In genomic region chr6:145349950-145350510, GRCh38 we compare ENCODE assay signal across 13 cellular contexts.
DNase-seq lines count a peak whose midpoint lies in the region; ATAC-seq and TF ChIP-seq lines count a peak whose summit lies in the region.
"Had no signal": no experiment of that assay in that cellular context is flagged by ENCODE, and none has a peak within 500 bp of the region (broad histone marks: within the 10 kb centered on the region; RNA-seq: fewer than 3 reads in every experiment).

No MANE protein-coding gene starts in this region.

- H3K9me3 ChIP-seq in GM23248 (ENCODE audit: low read depth) (no peaks in the 10 kb centered on the region), right lobe of liver (no peaks in the 10 kb centered on the region), esophagus squamous epithelium (no peaks in the 10 kb centered on the region)

- no peaks in the 10 kb centered on the region for H3K79me2 ChIP-seq in GM23248 (ENCODE audit: insufficient read depth)

- H3K9me2 ChIP-seq in GM23248 (ENCODE audit: insufficient read depth): no peaks in the 10 kb centered on the region

- in situ Hi-C loops in GM13977 (cut with MboI; ENCODE audit: low pct_unique_long_range_greater_than_20kb, low sequenced_read_pairs, unreplicated experiment) (no loop called here), GM23248 (cut with MboI) (no loop called here)

- no peak overlapping the region for H3K4me2 ChIP-seq in GM23248 (ENCODE audit: unreplicated experiment)

- H3K27me3 ChIP-seq in GM23248 (replicated peaks; ENCODE audit: insufficient read depth) (no peaks in the 10 kb centered on the region), right lobe of liver (no peaks in the 10 kb centered on the region), esophagus squamous epithelium (no peaks in the 10 kb centered on the region)

- no peaks in the 10 kb centered on the region for H3K36me3 ChIP-seq in GM23248 (ENCODE audit: low read depth)
- no peaks in the 10 kb centered on the region for H3K36me3 ChIP-seq in right lobe of liver
- H3K36me3 ChIP-seq in esophagus squamous epithelium: no peaks in the 10 kb centered on the region

- TF ChIP-seq CTCF in GM13977 (IDR thresholded peaks at IDR 0.05; ENCODE audit: extremely low read depth, insufficient read depth, missing control alignments): no peak
- TF ChIP-seq CTCF in right lobe of liver (IDR thresholded peaks at IDR 0.05): no peak
- TF ChIP-seq CTCF in esophagus squamous epithelium (IDR thresholded peaks at IDR 0.05): no peak

- no peak overlapping the region for H3K4me3 ChIP-seq in GM23248
- H3K4me3 ChIP-seq in right lobe of liver: no peak overlapping the region
- H3K4me3 ChIP-seq in esophagus squamous epithelium: no peak overlapping the region

- no peaks in the 10 kb centered on the region for H4K20me1 ChIP-seq in GM23248 (ENCODE audit: insufficient read depth)

- intact Hi-C loops in right lobe of liver (cut with DNase I) (no loop called here), esophagus squamous epithelium (cut with DNase I) (no loop called here)

- no peaks in the 10 kb centered on the region for H3F3A ChIP-seq in GM23248 (ENCODE audit: insufficient read depth)

- no peaks in the 10 kb centered on the region for H3K4me1 ChIP-seq in GM23248 (ENCODE audit: insufficient read depth)
- H3K4me1 ChIP-seq in right lobe of liver: no peaks in the 10 kb centered on the region
- H3K4me1 ChIP-seq in esophagus squamous epithelium: no peaks in the 10 kb centered on the region

- H3K9ac ChIP-seq in GM23248: no peak overlapping the region

- TF ChIP-seq POLR2A in right lobe of liver (IDR thresholded peaks at IDR 0.05): no peak
- TF ChIP-seq POLR2A in esophagus squamous epithelium (IDR thresholded peaks at IDR 0.05): no peak

- WGBS in GM23248 (ENCODE audit: low coverage in 1 of 2, low lambda C conversion rate in 2 of 2, missing lambda C conversion rate in 2 of 2), 2 experiments: 22 to 35% methylated on average over 3 of the region's 3 CpGs
- 53% methylated on average over 3 of the region's 3 CpGs for WGBS in right lobe of liver (ENCODE audit: insufficient coverage, low coverage, low lambda C conversion rate, missing lambda C conversion rate)
- 30 to 42% methylated on average over 3 of the region's 3 CpGs for WGBS in esophagus squamous epithelium, 2 donors

- H2AFZ ChIP-seq in GM23248: no peak overlapping the region

- ATAC-seq in GM19455 (IDR thresholded peaks at IDR 0.05; ENCODE audit: unreplicated experiment) (peak; percentile 75), HG02973 (IDR thresholded peaks at IDR 0.05; ENCODE audit: unreplicated experiment) (peak; percentile 50), right lobe of liver (no peak)
- ATAC-seq: WTC11 had no signal

- H3K27ac ChIP-seq in GM23248: no peak overlapping the region
- H3K27ac ChIP-seq in right lobe of liver: no peak overlapping the region
- no peak overlapping the region for H3K27ac ChIP-seq in esophagus squamous epithelium

- DNase-seq in GM13977 (ENCODE audit: low spot score) (peak; percentile 38), NCI-H526 (lab: John Stamatoyannopoulos, UW) (peak; percentile 80 to 82), GM23248 (no peak), right lobe of liver (no peak), NCI-H1105 treated with DMSO at 0.1 percent for 48 hours (lab: John Stamatoyannopoulos, UW) (no peak), esophagus squamous epithelium (lab: John Stamatoyannopoulos, UW) (no peak)
- DNase-seq: effector CD4-positive, alpha-beta T cell; GOT3; MV-4-11; OCI-M1 had no signal

Comparison
In these comparisons a context has a peak if more than half of its experiments do, and no peak if none do; other contexts are left out.
1. DNase-seq: peak in GM13977 (single experiment) and NCI-H526 (2 of 2); none in GM23248 (single experiment), right lobe of liver (0 of 3), NCI-H1105 treated with DMSO at 0.1 percent for 48 hours (single experiment) and esophagus squamous epithelium (single experiment).
2. ATAC-seq: peak in GM19455 (single experiment) and HG02973 (single experiment); none in right lobe of liver (0 of 4).